Comparison of ENCODE assay signal across 1 cellular context in the genomic region with DNA sequence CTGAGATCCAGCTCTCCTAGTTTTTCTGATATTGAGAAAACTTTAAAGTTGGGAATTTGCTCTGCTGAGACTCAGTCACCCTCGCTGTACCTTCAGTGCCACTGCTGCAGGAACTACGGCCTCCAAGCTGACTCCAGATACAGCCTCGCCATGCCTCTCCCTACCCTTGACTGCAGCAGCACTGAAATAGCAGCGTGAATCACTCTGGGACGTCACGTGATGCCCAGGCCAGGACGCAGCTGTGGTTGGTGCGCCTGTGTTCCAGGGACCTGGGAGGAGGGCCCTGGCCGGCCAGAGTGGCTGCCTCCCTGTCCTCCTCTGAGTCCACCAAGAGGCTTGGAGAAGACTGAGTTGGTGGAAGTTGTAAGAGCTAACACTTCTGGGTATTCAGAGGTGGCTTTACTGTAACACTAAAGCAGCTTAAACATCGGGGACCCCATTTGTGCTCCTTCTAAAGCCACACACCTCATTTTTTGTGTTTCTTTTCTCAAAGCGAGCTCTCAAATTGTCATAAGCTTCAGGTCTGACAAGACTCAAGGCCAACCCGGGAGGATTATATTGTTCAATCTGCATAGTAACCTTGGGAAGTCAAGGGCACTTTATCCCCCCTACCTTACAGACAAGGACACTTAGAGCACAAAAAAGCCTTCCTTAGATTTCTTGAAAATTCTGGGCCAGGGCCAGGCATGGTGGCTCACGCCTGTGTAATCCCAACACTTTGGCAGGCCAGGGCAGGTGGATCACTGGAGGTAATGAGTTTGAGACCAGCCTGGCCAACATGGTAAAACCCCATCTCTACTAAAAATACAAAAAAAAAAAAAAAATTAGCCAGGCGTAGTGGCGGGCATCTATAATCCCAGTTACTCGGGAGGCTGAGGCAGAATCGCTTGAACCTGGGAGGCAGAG.
A peak's percentile ranks its signal among the peaks of the same experiment; 100 is the strongest.
TF ChIP-seq lines count a peak whose summit lies in the region.

No MANE protein-coding gene starts in this region.

TF ChIP-seq in HepG2, 621 proteins besides CTCF, POLR2A, EP300 and RAD21 (continued from another document and continues in another):
- TF ChIP-seq NRL (CRISPR knock-in tag; IDR thresholded peaks at IDR 0.05; ENCODE audit: borderline replicate concordance) (0 out of 2 replicates have a peak, but pooled peaks have one; percentile 16), ZNF564 (CRISPR knock-in tag; IDR thresholded peaks at IDR 0.05) (no peak), NCOR1 (IDR thresholded peaks at IDR 0.05; ENCODE audit: borderline replicate concordance, low read length) (no peak), MYNN (CRISPR knock-in tag; IDR thresholded peaks at IDR 0.05; ENCODE audit: low read depth) (no peak), ZNF790 (CRISPR knock-in tag; IDR thresholded peaks at IDR 0.05; ENCODE audit: borderline replicate concordance) (no peak), ZNF530 (CRISPR knock-in tag; IDR thresholded peaks at IDR 0.05; ENCODE audit: low read depth) (no peak), ZNF335 (CRISPR knock-in tag; IDR thresholded peaks at IDR 0.05) (no peak), FOSL2 (CRISPR knock-in tag; IDR thresholded peaks at IDR 0.05) (peak; percentile 92), KDM4B (CRISPR knock-in tag; IDR thresholded peaks at IDR 0.05) (no peak), SP5 (CRISPR knock-in tag; IDR thresholded peaks at IDR 0.05; ENCODE audit: borderline replicate concordance, low read depth) (no peak), CEBPB (IDR thresholded peaks at IDR 0.05; ENCODE audit: borderline replicate concordance, low read depth, low read length) (no peak), ZNF766 (CRISPR knock-in tag; IDR thresholded peaks at IDR 0.05; ENCODE audit: borderline replicate concordance) (0 out of 2 replicates have a peak, but pooled peaks have one; percentile 56), ARNT (IDR thresholded peaks at IDR 0.05) (no peak), AKAP8 (CRISPR knock-in tag; IDR thresholded peaks at IDR 0.05) (no peak), TAF1 (CRISPR knock-in tag; IDR thresholded peaks at IDR 0.05) (peak; percentile 58; the same call in 1 of the 2 replicates), TSC22D2 (CRISPR knock-in tag; IDR thresholded peaks at IDR 0.05; ENCODE audit: borderline replicate concordance) (no peak), NR1H2 (CRISPR knock-in tag; IDR thresholded peaks at IDR 0.05; ENCODE audit: borderline replicate concordance, low read depth) (no peak), CEBPG (CRISPR knock-in tag; IDR thresholded peaks at IDR 0.05) (0 out of 2 replicates have a peak, but pooled peaks have one; percentile 13), ZNF703 (CRISPR knock-in tag; IDR thresholded peaks at IDR 0.05; ENCODE audit: borderline replicate concordance) (no peak), PRMT3 (CRISPR knock-in tag; IDR thresholded peaks at IDR 0.05; ENCODE audit: borderline replicate concordance, low read depth) (no peak), HOXA5 (CRISPR knock-in tag; IDR thresholded peaks at IDR 0.05) (no peak), PLRG1 (conservative IDR thresholded peaks at IDR 0.05) (no peak), NFATC3 (CRISPR knock-in tag; IDR thresholded peaks at IDR 0.05) (0 out of 2 replicates have a peak, but pooled peaks have one; percentile 15), GATAD2A (CRISPR knock-in tag; IDR thresholded peaks at IDR 0.05) (0 out of 2 replicates have a peak, but pooled peaks have one; percentile 21), ELF3 (CRISPR knock-in tag; IDR thresholded peaks at IDR 0.05) (no peak), KDM2A (CRISPR knock-in tag; IDR thresholded peaks at IDR 0.05; ENCODE audit: borderline replicate concordance, low read depth) (peak; percentile 60; the same call in 1 of the 2 replicates), ZKSCAN5 (CRISPR knock-in tag; IDR thresholded peaks at IDR 0.05) (no peak), ZNF749 (CRISPR knock-in tag; IDR thresholded peaks at IDR 0.05; ENCODE audit: borderline replicate concordance) (no peak), ZNF251 (CRISPR knock-in tag; IDR thresholded peaks at IDR 0.05) (no peak), ZNF546 (CRISPR knock-in tag; conservative IDR thresholded peaks at IDR 0.05) (no peak), TCF12 (IDR thresholded peaks at IDR 0.05) (no peak), TCF12 (CRISPR knock-in tag; IDR thresholded peaks at IDR 0.05) (no peak), KDM5A (IDR thresholded peaks at IDR 0.05; ENCODE audit: borderline replicate concordance, low read length) (no peak), PTBP1 (IDR thresholded peaks at IDR 0.05; ENCODE audit: low read depth, low read length, poor library complexity, severe bottlenecking) (no peak), RFX1 (IDR thresholded peaks at IDR 0.05) (no peak), ZNF737 (CRISPR knock-in tag; IDR thresholded peaks at IDR 0.05; ENCODE audit: borderline replicate concordance) (no peak), MEF2D (CRISPR knock-in tag; IDR thresholded peaks at IDR 0.05) (no peak; the same call in 1 of the 2 replicates)
- TF ChIP-seq, protein P1, sequence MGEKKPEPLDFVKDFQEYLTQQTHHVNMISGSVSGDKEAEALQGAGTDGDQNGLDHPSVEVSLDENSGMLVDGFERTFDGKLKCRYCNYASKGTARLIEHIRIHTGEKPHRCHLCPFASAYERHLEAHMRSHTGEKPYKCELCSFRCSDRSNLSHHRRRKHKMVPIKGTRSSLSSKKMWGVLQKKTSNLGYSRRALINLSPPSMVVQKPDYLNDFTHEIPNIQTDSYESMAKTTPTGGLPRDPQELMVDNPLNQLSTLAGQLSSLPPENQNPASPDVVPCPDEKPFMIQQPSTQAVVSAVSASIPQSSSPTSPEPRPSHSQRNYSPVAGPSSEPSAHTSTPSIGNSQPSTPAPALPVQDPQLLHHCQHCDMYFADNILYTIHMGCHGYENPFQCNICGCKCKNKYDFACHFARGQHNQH (CRISPR knock-in tag; IDR thresholded peaks at IDR 0.05) = no peak
- TF ChIP-seq, protein P2, sequence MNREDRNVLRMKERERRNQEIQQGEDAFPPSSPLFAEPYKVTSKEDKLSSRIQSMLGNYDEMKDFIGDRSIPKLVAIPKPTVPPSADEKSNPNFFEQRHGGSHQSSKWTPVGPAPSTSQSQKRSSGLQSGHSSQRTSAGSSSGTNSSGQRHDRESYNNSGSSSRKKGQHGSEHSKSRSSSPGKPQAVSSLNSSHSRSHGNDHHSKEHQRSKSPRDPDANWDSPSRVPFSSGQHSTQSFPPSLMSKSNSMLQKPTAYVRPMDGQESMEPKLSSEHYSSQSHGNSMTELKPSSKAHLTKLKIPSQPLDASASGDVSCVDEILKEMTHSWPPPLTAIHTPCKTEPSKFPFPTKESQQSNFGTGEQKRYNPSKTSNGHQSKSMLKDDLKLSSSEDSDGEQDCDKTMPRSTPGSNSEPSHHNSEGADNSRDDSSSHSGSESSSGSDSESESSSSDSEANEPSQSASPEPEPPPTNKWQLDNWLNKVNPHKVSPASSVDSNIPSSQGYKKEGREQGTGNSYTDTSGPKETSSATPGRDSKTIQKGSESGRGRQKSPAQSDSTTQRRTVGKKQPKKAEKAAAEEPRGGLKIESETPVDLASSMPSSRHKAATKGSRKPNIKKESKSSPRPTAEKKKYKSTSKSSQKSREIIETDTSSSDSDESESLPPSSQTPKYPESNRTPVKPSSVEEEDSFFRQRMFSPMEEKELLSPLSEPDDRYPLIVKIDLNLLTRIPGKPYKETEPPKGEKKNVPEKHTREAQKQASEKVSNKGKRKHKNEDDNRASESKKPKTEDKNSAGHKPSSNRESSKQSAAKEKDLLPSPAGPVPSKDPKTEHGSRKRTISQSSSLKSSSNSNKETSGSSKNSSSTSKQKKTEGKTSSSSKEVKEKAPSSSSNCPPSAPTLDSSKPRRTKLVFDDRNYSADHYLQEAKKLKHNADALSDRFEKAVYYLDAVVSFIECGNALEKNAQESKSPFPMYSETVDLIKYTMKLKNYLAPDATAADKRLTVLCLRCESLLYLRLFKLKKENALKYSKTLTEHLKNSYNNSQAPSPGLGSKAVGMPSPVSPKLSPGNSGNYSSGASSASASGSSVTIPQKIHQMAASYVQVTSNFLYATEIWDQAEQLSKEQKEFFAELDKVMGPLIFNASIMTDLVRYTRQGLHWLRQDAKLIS (CRISPR knock-in tag; IDR thresholded peaks at IDR 0.05) = no peak
- TF ChIP-seq, protein P3, sequence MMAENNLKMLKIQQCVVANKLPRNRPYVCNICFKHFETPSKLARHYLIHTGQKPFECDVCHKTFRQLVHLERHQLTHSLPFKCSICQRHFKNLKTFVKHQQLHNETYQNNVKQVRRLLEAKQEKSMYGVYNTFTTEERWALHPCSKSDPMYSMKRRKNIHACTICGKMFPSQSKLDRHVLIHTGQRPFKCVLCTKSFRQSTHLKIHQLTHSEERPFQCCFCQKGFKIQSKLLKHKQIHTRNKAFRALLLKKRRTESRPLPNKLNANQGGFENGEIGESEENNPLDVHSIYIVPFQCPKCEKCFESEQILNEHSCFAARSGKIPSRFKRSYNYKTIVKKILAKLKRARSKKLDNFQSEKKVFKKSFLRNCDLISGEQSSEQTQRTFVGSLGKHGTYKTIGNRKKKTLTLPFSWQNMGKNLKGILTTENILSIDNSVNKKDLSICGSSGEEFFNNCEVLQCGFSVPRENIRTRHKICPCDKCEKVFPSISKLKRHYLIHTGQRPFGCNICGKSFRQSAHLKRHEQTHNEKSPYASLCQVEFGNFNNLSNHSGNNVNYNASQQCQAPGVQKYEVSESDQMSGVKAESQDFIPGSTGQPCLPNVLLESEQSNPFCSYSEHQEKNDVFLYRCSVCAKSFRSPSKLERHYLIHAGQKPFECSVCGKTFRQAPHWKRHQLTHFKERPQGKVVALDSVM (CRISPR knock-in tag; IDR thresholded peaks at IDR 0.05) = peak; percentile 80; the same call in 1 of the 2 replicates
- TF ChIP-seq, protein P4, sequence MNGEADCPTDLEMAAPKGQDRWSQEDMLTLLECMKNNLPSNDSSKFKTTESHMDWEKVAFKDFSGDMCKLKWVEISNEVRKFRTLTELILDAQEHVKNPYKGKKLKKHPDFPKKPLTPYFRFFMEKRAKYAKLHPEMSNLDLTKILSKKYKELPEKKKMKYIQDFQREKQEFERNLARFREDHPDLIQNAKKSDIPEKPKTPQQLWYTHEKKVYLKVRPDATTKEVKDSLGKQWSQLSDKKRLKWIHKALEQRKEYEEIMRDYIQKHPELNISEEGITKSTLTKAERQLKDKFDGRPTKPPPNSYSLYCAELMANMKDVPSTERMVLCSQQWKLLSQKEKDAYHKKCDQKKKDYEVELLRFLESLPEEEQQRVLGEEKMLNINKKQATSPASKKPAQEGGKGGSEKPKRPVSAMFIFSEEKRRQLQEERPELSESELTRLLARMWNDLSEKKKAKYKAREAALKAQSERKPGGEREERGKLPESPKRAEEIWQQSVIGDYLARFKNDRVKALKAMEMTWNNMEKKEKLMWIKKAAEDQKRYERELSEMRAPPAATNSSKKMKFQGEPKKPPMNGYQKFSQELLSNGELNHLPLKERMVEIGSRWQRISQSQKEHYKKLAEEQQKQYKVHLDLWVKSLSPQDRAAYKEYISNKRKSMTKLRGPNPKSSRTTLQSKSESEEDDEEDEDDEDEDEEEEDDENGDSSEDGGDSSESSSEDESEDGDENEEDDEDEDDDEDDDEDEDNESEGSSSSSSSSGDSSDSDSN (CRISPR knock-in tag; IDR thresholded peaks at IDR 0.05) = no peak
- TF ChIP-seq, protein P5, sequence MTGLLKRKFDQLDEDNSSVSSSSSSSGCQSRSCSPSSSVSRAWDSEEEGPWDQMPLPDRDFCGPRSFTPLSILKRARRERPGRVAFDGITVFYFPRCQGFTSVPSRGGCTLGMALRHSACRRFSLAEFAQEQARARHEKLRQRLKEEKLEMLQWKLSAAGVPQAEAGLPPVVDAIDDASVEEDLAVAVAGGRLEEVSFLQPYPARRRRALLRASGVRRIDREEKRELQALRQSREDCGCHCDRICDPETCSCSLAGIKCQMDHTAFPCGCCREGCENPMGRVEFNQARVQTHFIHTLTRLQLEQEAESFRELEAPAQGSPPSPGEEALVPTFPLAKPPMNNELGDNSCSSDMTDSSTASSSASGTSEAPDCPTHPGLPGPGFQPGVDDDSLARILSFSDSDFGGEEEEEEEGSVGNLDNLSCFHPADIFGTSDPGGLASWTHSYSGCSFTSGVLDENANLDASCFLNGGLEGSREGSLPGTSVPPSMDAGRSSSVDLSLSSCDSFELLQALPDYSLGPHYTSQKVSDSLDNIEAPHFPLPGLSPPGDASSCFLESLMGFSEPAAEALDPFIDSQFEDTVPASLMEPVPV (CRISPR knock-in tag; IDR thresholded peaks at IDR 0.05) = no peak
- TF ChIP-seq, protein P6, sequence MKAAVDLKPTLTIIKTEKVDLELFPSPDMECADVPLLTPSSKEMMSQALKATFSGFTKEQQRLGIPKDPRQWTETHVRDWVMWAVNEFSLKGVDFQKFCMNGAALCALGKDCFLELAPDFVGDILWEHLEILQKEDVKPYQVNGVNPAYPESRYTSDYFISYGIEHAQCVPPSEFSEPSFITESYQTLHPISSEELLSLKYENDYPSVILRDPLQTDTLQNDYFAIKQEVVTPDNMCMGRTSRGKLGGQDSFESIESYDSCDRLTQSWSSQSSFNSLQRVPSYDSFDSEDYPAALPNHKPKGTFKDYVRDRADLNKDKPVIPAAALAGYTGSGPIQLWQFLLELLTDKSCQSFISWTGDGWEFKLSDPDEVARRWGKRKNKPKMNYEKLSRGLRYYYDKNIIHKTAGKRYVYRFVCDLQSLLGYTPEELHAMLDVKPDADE (CRISPR knock-in tag; IDR thresholded peaks at IDR 0.05) = no peak
- TF ChIP-seq, protein P7, sequence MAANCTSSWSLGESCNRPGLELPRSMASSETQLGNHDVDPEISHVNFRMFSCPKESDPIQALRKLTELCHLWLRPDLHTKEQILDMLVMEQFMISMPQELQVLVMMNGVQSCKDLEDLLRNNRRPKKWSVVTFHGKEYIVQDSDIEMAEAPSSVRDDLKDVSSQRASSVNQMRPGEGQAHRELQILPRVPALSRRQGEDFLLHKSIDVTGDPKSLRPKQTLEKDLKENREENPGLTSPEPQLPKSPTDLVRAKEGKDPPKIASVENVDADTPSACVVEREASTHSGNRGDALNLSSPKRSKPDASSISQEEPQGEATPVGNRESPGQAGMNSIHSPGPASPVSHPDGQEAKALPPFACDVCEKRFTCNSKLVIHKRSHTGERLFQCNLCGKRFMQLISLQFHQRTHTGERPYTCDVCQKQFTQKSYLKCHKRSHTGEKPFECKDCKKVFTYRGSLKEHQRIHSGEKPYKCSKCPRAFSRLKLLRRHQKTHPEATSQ (CRISPR knock-in tag; IDR thresholded peaks at IDR 0.05; ENCODE audit: borderline replicate concordance) = no peak
- TF ChIP-seq, protein P8, sequence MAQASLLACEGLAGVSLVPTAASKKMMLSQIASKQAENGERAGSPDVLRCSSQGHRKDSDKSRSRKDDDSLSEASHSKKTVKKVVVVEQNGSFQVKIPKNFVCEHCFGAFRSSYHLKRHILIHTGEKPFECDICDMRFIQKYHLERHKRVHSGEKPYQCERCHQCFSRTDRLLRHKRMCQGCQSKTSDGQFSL (CRISPR knock-in tag; IDR thresholded peaks at IDR 0.05) = no peak
- TF ChIP-seq, protein P9, sequence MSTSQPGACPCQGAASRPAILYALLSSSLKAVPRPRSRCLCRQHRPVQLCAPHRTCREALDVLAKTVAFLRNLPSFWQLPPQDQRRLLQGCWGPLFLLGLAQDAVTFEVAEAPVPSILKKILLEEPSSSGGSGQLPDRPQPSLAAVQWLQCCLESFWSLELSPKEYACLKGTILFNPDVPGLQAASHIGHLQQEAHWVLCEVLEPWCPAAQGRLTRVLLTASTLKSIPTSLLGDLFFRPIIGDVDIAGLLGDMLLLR (CRISPR knock-in tag; IDR thresholded peaks at IDR 0.05) = no peak
